11 cellular contexts compared by ENCODE assay signal in genomic region chrX:16119353-16120220, GRCh38. TPM values are rescaled to one million over a fixed set of nuclear protein-coding genes. Genes with fewer than 3 reads are reported as not detected.
DNase-seq lines count a peak whose midpoint lies in the region; ATAC-seq and TF ChIP-seq lines count a peak whose summit lies in the region.
"Had no signal": no experiment of that assay in that cellular context is flagged by ENCODE, and none has a peak within 500 bp of the region (broad histone marks: within the 10 kb centered on the region; RNA-seq: fewer than 3 reads in every experiment).

No MANE protein-coding gene starts in this region.

- intact Hi-C loops in activated T-helper 1 cell treated with anti-CD3 and anti-CD28 coated beads, Interleukin-12 subunit alpha, Interleukin-12 subunit beta, Interleukin-2, Interleukin-4 antibody, amounts not matched to agents 30 ng/mL and 10 ng/mL and 1 ng/mL, durations not matched to agents 14 hours and 24 hours and 36 hours (cut with micrococcal nuclease), result no loop called here

- no peak for DNase-seq in activated T-cell treated with anti-CD3 and anti-CD28 coated beads, Interleukin-2, amount 50 U/mL, for 4 hours
- no peak for DNase-seq in activated T-cell treated with anti-CD3 and anti-CD28 coated beads, Interleukin-2, amount 50 U/mL, for 48 hours
- DNase-seq in NOMO-1 (lab: John Stamatoyannopoulos, UW; ENCODE audit: unreplicated experiment in 2 of 2) (peak; percentile 33 to 66), superior temporal gyrus (ENCODE audit: extremely low spot score) (peak; percentile 8), hepatic stellate cell (ENCODE audit: low spot score) (no peak), foreskin fibroblast (no peak)
- no peak for DNase-seq in activated T-helper 1 cell treated with anti-CD3 and anti-CD28 coated beads, Interleukin-12 subunit alpha, Interleukin-12 subunit beta, Interleukin-2, Interleukin-4 antibody, amounts not matched to agents 30 ng/mL and 10 ng/mL and 1 ng/mL, durations not matched to agents 14 hours and 24 hours and 36 hours (ENCODE audit: low spot score)
- DNase-seq: foreskin melanocyte, ovary, testis had no signal

- peaks cover 17% of the 10 kb centered on the region for H3K4me1 Mint-ChIP-seq in activated T-cell treated with anti-CD3 and anti-CD28 coated beads, Interleukin-2, amount 50 U/mL, for 4 hours (ENCODE audit: low read depth)
- H3K4me1 Mint-ChIP-seq in activated T-helper 1 cell treated with anti-CD3 and anti-CD28 coated beads, Interleukin-12 subunit alpha, Interleukin-12 subunit beta, Interleukin-2, Interleukin-4 antibody, amounts not matched to agents 30 ng/mL and 10 ng/mL and 1 ng/mL, durations not matched to agents 14 hours and 24 hours and 36 hours (ENCODE audit: low read depth), result peaks cover 17% of the 10 kb centered on the region

- no peaks in the 10 kb centered on the region for H3K9me3 Mint-ChIP-seq in activated T-cell treated with anti-CD3 and anti-CD28 coated beads, Interleukin-2, amount 50 U/mL, for 4 hours
- H3K9me3 Mint-ChIP-seq in activated T-helper 1 cell treated with anti-CD3 and anti-CD28 coated beads, Interleukin-12 subunit alpha, Interleukin-12 subunit beta, Interleukin-2, Interleukin-4 antibody, amounts not matched to agents 30 ng/mL and 10 ng/mL and 1 ng/mL, durations not matched to agents 14 hours and 24 hours and 36 hours, result peaks cover 4% of the 10 kb centered on the region

- no peaks in the 10 kb centered on the region for H3K36me3 Mint-ChIP-seq in activated T-cell treated with anti-CD3 and anti-CD28 coated beads, Interleukin-2, amount 50 U/mL, for 4 hours (ENCODE audit: insufficient read depth)
- H3K36me3 Mint-ChIP-seq in activated T-helper 1 cell treated with anti-CD3 and anti-CD28 coated beads, Interleukin-12 subunit alpha, Interleukin-12 subunit beta, Interleukin-2, Interleukin-4 antibody, amounts not matched to agents 30 ng/mL and 10 ng/mL and 1 ng/mL, durations not matched to agents 14 hours and 24 hours and 36 hours (ENCODE audit: low read depth), result no peaks in the 10 kb centered on the region

- no peak overlapping the region for H3K4me3 Mint-ChIP-seq in activated T-cell treated with anti-CD3 and anti-CD28 coated beads, Interleukin-2, amount 50 U/mL, for 4 hours
- no peak overlapping the region for H3K4me3 Mint-ChIP-seq in activated T-helper 1 cell treated with anti-CD3 and anti-CD28 coated beads, Interleukin-12 subunit alpha, Interleukin-12 subunit beta, Interleukin-2, Interleukin-4 antibody, amounts not matched to agents 30 ng/mL and 10 ng/mL and 1 ng/mL, durations not matched to agents 14 hours and 24 hours and 36 hours

- no peak overlapping the region for H3K27ac Mint-ChIP-seq in activated T-helper 1 cell treated with anti-CD3 and anti-CD28 coated beads, Interleukin-12 subunit alpha, Interleukin-12 subunit beta, Interleukin-2, Interleukin-4 antibody, amounts not matched to agents 30 ng/mL and 10 ng/mL and 1 ng/mL, durations not matched to agents 14 hours and 24 hours and 36 hours

- peak; percentile 67 to 73 for ATAC-seq in activated T-cell treated with anti-CD3 and anti-CD28 coated beads, Interleukin-2, amount 50 U/mL, for 4 hours
- peak; percentile 88 for ATAC-seq in HG02885 (IDR thresholded peaks at IDR 0.05; ENCODE audit: poor library complexity, unreplicated experiment)

- no peak overlapping the region for H3K4me3 ChIP-seq in foreskin fibroblast (ENCODE audit: low read depth in 1 of 2, low read length in 2 of 2)
- H3K4me3 ChIP-seq: ovary, testis had no signal

- TF ChIP-seq CTCF in foreskin fibroblast (IDR thresholded peaks at IDR 0.05; ENCODE audit: low read depth, low read length), result no peak

- peaks cover 3% of the 10 kb centered on the region for H3K27me3 Mint-ChIP-seq in activated T-cell treated with anti-CD3 and anti-CD28 coated beads, Interleukin-2, amount 50 U/mL, for 4 hours (ENCODE audit: low read depth)
- peaks cover 9% of the 10 kb centered on the region for H3K27me3 Mint-ChIP-seq in activated T-helper 1 cell treated with anti-CD3 and anti-CD28 coated beads, Interleukin-12 subunit alpha, Interleukin-12 subunit beta, Interleukin-2, Interleukin-4 antibody, amounts not matched to agents 30 ng/mL and 10 ng/mL and 1 ng/mL, durations not matched to agents 14 hours and 24 hours and 36 hours (ENCODE audit: insufficient read depth)

RNA-seq across cellular contexts. Expression of gene GRPR, which starts 3.8 kb away (rescaled TPM):
- under 1 TPM in 1 of 3 donors, not detected in 2; 0.16 TPM for total RNA-seq in activated T-cell treated with anti-CD3 and anti-CD28 coated beads, Interleukin-2, amount 50 U/mL, for 4 hours
- total RNA-seq in activated T-helper 1 cell treated with anti-CD3 and anti-CD28 coated beads, Interleukin-12 subunit alpha, Interleukin-12 subunit beta, Interleukin-2, Interleukin-4 antibody, amounts not matched to agents 30 ng/mL and 10 ng/mL and 1 ng/mL, durations not matched to agents 14 hours and 24 hours and 36 hours, result not detected in 2 replicates

RNA-seq across cellular contexts. Expression of gene MAGEB17, which starts 47.7 kb away (rescaled TPM):
- not detected for total RNA-seq in activated T-cell treated with anti-CD3 and anti-CD28 coated beads, Interleukin-2, amount 50 U/mL, for 4 hours
- not detected in 2 replicates for total RNA-seq in activated T-helper 1 cell treated with anti-CD3 and anti-CD28 coated beads, Interleukin-12 subunit alpha, Interleukin-12 subunit beta, Interleukin-2, Interleukin-4 antibody, amounts not matched to agents 30 ng/mL and 10 ng/mL and 1 ng/mL, durations not matched to agents 14 hours and 24 hours and 36 hours

Comparison
In these comparisons a context has a peak if more than half of its experiments do, and no peak if none do; other contexts are left out.
1. DNase-seq: peak in NOMO-1 (2 of 2) and superior temporal gyrus (single experiment); none in activated T-cell treated with anti-CD3 and anti-CD28 coated beads, Interleukin-2, amount 50 U/mL, for 4 hours (single experiment), activated T-cell treated with anti-CD3 and anti-CD28 coated beads, Interleukin-2, amount 50 U/mL, for 48 hours (0 of 2), hepatic stellate cell (single experiment), foreskin fibroblast (0 of 2) and activated T-helper 1 cell treated with anti-CD3 and anti-CD28 coated beads, Interleukin-12 subunit alpha, Interleukin-12 subunit beta, Interleukin-2, Interleukin-4 antibody, amounts not matched to agents 30 ng/mL and 10 ng/mL and 1 ng/mL, durations not matched to agents 14 hours and 24 hours and 36 hours (single experiment).